In genomic region chr13:41509996-41510395, GRCh38 we compare ENCODE assay signal across 30 cellular contexts. TPM values are rescaled to one million over a fixed set of nuclear protein-coding genes. Genes with fewer than 3 reads are reported as not detected.
"Had no signal": no experiment of that assay in that cellular context is flagged by ENCODE, and none has a peak within 500 bp of the region (broad histone marks: within the 10 kb centered on the region; RNA-seq: fewer than 3 reads in every experiment).

No MANE protein-coding gene starts in this region.

- DNase-seq: hypothalamus; immature natural killer cell; kidney; left colon; left ventricle myocardium inferior; mesendoderm; naive B cell; natural killer cell; nephron progenitor cell; occipital lobe; ovary; right cardiac atrium; stimulated activated CD4-positive, alpha-beta T cell treated with anti-CD3 and anti-CD28 coated beads, Interleukin-12 subunit alpha, Interleukin-12 subunit beta, amount 100 ng/mL, for 4 hours; stimulated activated CD4-positive, alpha-beta T cell treated with anti-CD3 and anti-CD28 coated beads, Interleukin-15, amount 100 ng/mL, for 24 hours; stimulated activated CD4-positive, alpha-beta T cell treated with anti-CD3 and anti-CD28 coated beads, Interleukin-2, amount 100 ng/mL, for 24 hours; stimulated activated CD4-positive, alpha-beta T cell treated with anti-CD3 and anti-CD28 coated beads, Interleukin-4, amount 100 ng/mL, for 1 hour; stimulated activated naive CD4-positive, alpha-beta T cell; tibial artery; trophoblast cell; upper lobe of right lung; uterus had no signal

- H3K36me3 Mint-ChIP-seq: immature natural killer cell, mesothelial cell of epicardium, naive B cell, natural killer cell, neural progenitor cell had no signal

- H3K36me3 ChIP-seq: left ventricle myocardium inferior, neural progenitor cell, neutrophil, ovary, suprapubic skin, thoracic aorta, tibial artery, upper lobe of right lung, uterus had no signal

- H3K4me2 ChIP-seq: neural progenitor cell had no signal

- H3K27ac ChIP-seq: left ventricle myocardium inferior, neural progenitor cell, neutrophil, ovary, skin epidermis, suprapubic skin, thoracic aorta, tibial artery, upper lobe of right lung, uterus had no signal

- H3K9ac ChIP-seq: neural progenitor cell had no signal

- H3K4me3 ChIP-seq: left ventricle myocardium inferior, lung, neural progenitor cell, ovary, skin epidermis, suprapubic skin, thoracic aorta, tibial artery, upper lobe of right lung, uterus had no signal

- H3K27ac Mint-ChIP-seq: immature natural killer cell; mesothelial cell of epicardium; naive B cell; natural killer cell; nephron progenitor cell; neural progenitor cell; progenitor cell of endocrine pancreas; stimulated activated naive CD8-positive, alpha-beta T cell treated with anti-CD3 and anti-CD28 coated beads, Interleukin-15, Interleukin-2, amounts not matched to agents 100 ng/mL and 50 ng/mL, for 24 hours had no signal

- H3K9me3 ChIP-seq: neutrophil, ovary, suprapubic skin, thoracic aorta, tibial artery, upper lobe of right lung, uterus had no signal

- H3K4me1 Mint-ChIP-seq: mesothelial cell of epicardium, naive B cell, neural progenitor cell had no signal

- H3K4me1 ChIP-seq: left ventricle myocardium inferior, neural progenitor cell, suprapubic skin, tibial artery, upper lobe of right lung, uterus had no signal

- H3K27me3 ChIP-seq: neural progenitor cell, neutrophil, ovary, suprapubic skin, tibial artery, upper lobe of right lung, uterus had no signal

- H2AFZ ChIP-seq: neural progenitor cell had no signal

- H3K4me3 Mint-ChIP-seq: immature natural killer cell; mesothelial cell of epicardium; naive B cell; natural killer cell; nephron progenitor cell; neural progenitor cell; stimulated activated naive CD8-positive, alpha-beta T cell treated with anti-CD3 and anti-CD28 coated beads, Interleukin-15, Interleukin-2, amounts not matched to agents 100 ng/mL and 50 ng/mL, for 24 hours had no signal

- H3K27me3 Mint-ChIP-seq: naive B cell; progenitor cell of endocrine pancreas; stimulated activated naive CD8-positive, alpha-beta T cell treated with anti-CD3 and anti-CD28 coated beads, Interleukin-15, Interleukin-2, amounts not matched to agents 100 ng/mL and 50 ng/mL, for 24 hours had no signal

RNA-seq across cellular contexts. Expression of gene RGCC, which starts 52.6 kb away (rescaled TPM):
- total RNA-seq: progenitor cell of endocrine pancreas had no signal
